Comparison of ENCODE assay signal across 2 cellular contexts in the genomic region with DNA sequence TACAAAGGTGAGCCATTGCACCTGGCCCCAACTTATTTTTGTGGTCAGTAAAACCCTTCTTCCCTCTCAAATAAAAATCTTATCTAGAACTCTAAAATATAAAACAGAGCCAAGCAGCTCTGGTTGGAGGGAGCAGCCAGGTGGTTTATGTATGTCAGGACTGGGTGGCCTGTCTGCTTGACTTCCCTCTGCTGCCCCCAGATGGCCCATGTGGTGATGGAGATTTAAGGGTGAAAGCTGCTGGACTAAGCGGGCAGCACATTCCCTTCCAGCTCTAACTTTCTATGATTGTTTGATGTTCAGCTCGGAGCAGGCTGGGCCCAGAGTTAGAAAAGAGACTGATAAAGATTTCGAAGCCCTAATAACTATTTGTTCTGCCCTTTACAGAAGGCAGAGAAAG.
TF ChIP-seq lines count a peak whose summit lies in the region.

No MANE protein-coding gene starts in this region.

TF ChIP-seq in HCT116, 20 proteins besides CTCF, POLR2A, EP300 and RAD21:
- TF ChIP-seq CEBPB (IDR thresholded peaks at IDR 0.05; ENCODE audit: low read depth): no peak
- no peak for TF ChIP-seq SRF (IDR thresholded peaks at IDR 0.05; ENCODE audit: low read depth)
- TF ChIP-seq CBX3 (IDR thresholded peaks at IDR 0.05; ENCODE audit: low read depth): no peak
- no peak for TF ChIP-seq EGR1 (IDR thresholded peaks at IDR 0.05; ENCODE audit: low read depth)
- no peak for TF ChIP-seq SIN3A (IDR thresholded peaks at IDR 0.05; ENCODE audit: low read depth)
- TF ChIP-seq, protein P1, sequence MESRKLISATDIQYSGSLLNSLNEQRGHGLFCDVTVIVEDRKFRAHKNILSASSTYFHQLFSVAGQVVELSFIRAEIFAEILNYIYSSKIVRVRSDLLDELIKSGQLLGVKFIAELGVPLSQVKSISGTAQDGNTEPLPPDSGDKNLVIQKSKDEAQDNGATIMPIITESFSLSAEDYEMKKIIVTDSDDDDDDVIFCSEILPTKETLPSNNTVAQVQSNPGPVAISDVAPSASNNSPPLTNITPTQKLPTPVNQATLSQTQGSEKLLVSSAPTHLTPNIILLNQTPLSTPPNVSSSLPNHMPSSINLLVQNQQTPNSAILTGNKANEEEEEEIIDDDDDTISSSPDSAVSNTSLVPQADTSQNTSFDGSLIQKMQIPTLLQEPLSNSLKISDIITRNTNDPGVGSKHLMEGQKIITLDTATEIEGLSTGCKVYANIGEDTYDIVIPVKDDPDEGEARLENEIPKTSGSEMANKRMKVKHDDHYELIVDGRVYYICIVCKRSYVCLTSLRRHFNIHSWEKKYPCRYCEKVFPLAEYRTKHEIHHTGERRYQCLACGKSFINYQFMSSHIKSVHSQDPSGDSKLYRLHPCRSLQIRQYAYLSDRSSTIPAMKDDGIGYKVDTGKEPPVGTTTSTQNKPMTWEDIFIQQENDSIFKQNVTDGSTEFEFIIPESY (IDR thresholded peaks at IDR 0.05; ENCODE audit: extremely low read depth, insufficient replicate concordance, low read length): no peak
- no peak for TF ChIP-seq YY1 (IDR thresholded peaks at IDR 0.05; ENCODE audit: extremely low read depth, insufficient replicate concordance, low read depth, low read length)
- no peak for TF ChIP-seq SP1 (IDR thresholded peaks at IDR 0.05; ENCODE audit: low read depth)
- TF ChIP-seq REST (IDR thresholded peaks at IDR 0.05; ENCODE audit: low read depth): no peak
- no peak for TF ChIP-seq EZH2 (IDR thresholded peaks at IDR 0.05)
- TF ChIP-seq ZFX (IDR thresholded peaks at IDR 0.05): no peak

TF ChIP-seq in GM12878, 131 proteins besides CTCF, POLR2A, EP300 and RAD21:
- TF ChIP-seq PAX5 (IDR thresholded peaks at IDR 0.05; ENCODE audit: borderline replicate concordance, low read depth, low read length): no peak
- TF ChIP-seq MYB (IDR thresholded peaks at IDR 0.05; ENCODE audit: borderline replicate concordance, low read depth, low read length): no peak
- no peak for TF ChIP-seq HDGF (IDR thresholded peaks at IDR 0.05)
- TF ChIP-seq, protein P2, sequence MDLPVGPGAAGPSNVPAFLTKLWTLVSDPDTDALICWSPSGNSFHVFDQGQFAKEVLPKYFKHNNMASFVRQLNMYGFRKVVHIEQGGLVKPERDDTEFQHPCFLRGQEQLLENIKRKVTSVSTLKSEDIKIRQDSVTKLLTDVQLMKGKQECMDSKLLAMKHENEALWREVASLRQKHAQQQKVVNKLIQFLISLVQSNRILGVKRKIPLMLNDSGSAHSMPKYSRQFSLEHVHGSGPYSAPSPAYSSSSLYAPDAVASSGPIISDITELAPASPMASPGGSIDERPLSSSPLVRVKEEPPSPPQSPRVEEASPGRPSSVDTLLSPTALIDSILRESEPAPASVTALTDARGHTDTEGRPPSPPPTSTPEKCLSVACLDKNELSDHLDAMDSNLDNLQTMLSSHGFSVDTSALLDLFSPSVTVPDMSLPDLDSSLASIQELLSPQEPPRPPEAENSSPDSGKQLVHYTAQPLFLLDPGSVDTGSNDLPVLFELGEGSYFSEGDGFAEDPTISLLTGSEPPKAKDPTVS (IDR thresholded peaks at IDR 0.05; ENCODE audit: low read depth, low read length): no peak
- TF ChIP-seq NFXL1 (IDR thresholded peaks at IDR 0.05; ENCODE audit: borderline replicate concordance): no peak
- TF ChIP-seq MTA3 (IDR thresholded peaks at IDR 0.05; ENCODE audit: borderline replicate concordance, low read length): no peak
- no peak for TF ChIP-seq FOXM1 (IDR thresholded peaks at IDR 0.05; ENCODE audit: low read depth, low read length)
- TF ChIP-seq KLF5 (IDR thresholded peaks at IDR 0.05; ENCODE audit: partially characterized antibody): no peak
- no peak for TF ChIP-seq FOS (IDR thresholded peaks at IDR 0.05; ENCODE audit: borderline replicate concordance, extremely low read depth, insufficient read length)
- no peak for TF ChIP-seq RELA (IDR thresholded peaks at IDR 0.05; ENCODE audit: borderline replicate concordance, partially characterized antibody)
- TF ChIP-seq IRF4 (IDR thresholded peaks at IDR 0.05; ENCODE audit: low read depth, low read length): no peak
- TF ChIP-seq ZNF384 (IDR thresholded peaks at IDR 0.05; ENCODE audit: borderline replicate concordance, low read depth, low read length): no peak
TF ChIP-seq in GM12878: peak in this region for 0.
